27 cellular contexts compared by ENCODE assay signal in genomic region chr15:81520480-81520879, GRCh38.
"Had no signal": no experiment of that assay in that cellular context is flagged by ENCODE, and none has a peak within 500 bp of the region (broad histone marks: within the 10 kb centered on the region; RNA-seq: fewer than 3 reads in every experiment).

No MANE protein-coding gene starts in this region.

- H3K27ac ChIP-seq: stomach, suprapubic skin, testis, thoracic aorta, thyroid gland, tibial artery, tibial nerve, transverse colon, upper lobe of left lung, upper lobe of right lung, uterus, vagina had no signal

- DNase-seq: stimulated activated CD4-positive, alpha-beta T cell treated with anti-CD3 and anti-CD28 coated beads, Interleukin-2, amount 100 ng/mL, for 48 hours; stimulated activated CD4-positive, alpha-beta T cell treated with anti-CD3 and anti-CD28 coated beads, Interleukin-4, amount 100 ng/mL, for 1 hour; stimulated activated CD4-positive, alpha-beta T cell treated with anti-CD3 and anti-CD28 coated beads, Interleukin-4, amount 100 ng/mL, for 24 hours; stimulated activated CD4-positive, alpha-beta T cell treated with anti-CD3 and anti-CD28 coated beads, Interleukin-4, amount 100 ng/mL, for 4 hours; stimulated activated CD8-positive, alpha-beta memory T cell treated with anti-CD3 and anti-CD28 coated beads, Interleukin-4, amount 100 ng/mL, for 48 hours; stimulated activated naive B cell treated with anti-CD40 and anti-IgM and Interleukin-4, amounts not matched to agents 10 μg/mL and 1 μg/mL and 100 μg/mL, for 72 hours; stimulated activated naive CD4-positive, alpha-beta T cell; stimulated activated naive CD4-positive, alpha-beta T cell treated with Interleukin-2 at 50 U/mL for 16 hours; stimulated activated naive CD8-positive, alpha-beta T cell treated with anti-CD3 and anti-CD28 coated beads, Interleukin-15, amount 100 ng/mL, for 72 hours; stimulated activated naive CD8-positive, alpha-beta T cell treated with anti-CD3 and anti-CD28 coated beads, Interleukin-15, Interleukin-2, amounts not matched to agents 100 U/mL and 50 U/mL, for 24 hours; stomach; substantia nigra; testis; thyroid gland; tibial artery; transverse colon; trophoblast cell; upper lobe of left lung; upper lobe of right lung; uterus had no signal

- H3K4me3 ChIP-seq: stomach, suprapubic skin, testis, thoracic aorta, thyroid gland, tibial artery, tibial nerve, transverse colon, upper lobe of left lung, upper lobe of right lung, uterus, vagina had no signal

- H3K27me3 ChIP-seq: stomach, suprapubic skin, testis, thyroid gland, tibial artery, tibial nerve, transverse colon, upper lobe of left lung, upper lobe of right lung, uterus, vagina had no signal

- H3K9me3 ChIP-seq: stomach, suprapubic skin, testis, thoracic aorta, thyroid gland, tibial artery, tibial nerve, transverse colon, upper lobe of left lung, upper lobe of right lung, uterus, vagina had no signal

- FAIRE-seq: urothelium cell line had no signal

- H3K4me1 ChIP-seq: stomach, suprapubic skin, testis, thyroid gland, tibial artery, tibial nerve, transverse colon, upper lobe of left lung, upper lobe of right lung, uterus, vagina had no signal

- H3K36me3 ChIP-seq: stomach, suprapubic skin, thoracic aorta, thyroid gland, tibial artery, tibial nerve, transverse colon, upper lobe of left lung, upper lobe of right lung, uterus, vagina had no signal

- ATAC-seq: stimulated activated effector memory CD8-positive, alpha-beta T cell treated with anti-CD3 and anti-CD28 coated beads, Interleukin-12 subunit alpha, Interleukin-12 subunit beta, amount 100 ng/mL, for 72 hours; stimulated activated memory B cell treated with anti-CD40 and anti-IgM and Interleukin-4, amounts not matched to agents 10 μg/mL and 1 μg/mL and 100 μg/mL, for 72 hours; stimulated activated naive B cell treated with anti-CD40 and anti-IgM and Interleukin-4, amounts not matched to agents 10 μg/mL and 1 μg/mL and 100 μg/mL, for 72 hours; stimulated activated naive CD8-positive, alpha-beta T cell treated with anti-CD3 and anti-CD28 coated beads, Interleukin-15, amount 100 ng/mL, for 72 hours; stimulated activated naive CD8-positive, alpha-beta T cell treated with anti-CD3 and anti-CD28 coated beads, Interleukin-15, Interleukin-2, amounts not matched to agents 100 U/mL and 50 U/mL, for 24 hours; upper lobe of right lung had no signal
